In the genomic region with DNA sequence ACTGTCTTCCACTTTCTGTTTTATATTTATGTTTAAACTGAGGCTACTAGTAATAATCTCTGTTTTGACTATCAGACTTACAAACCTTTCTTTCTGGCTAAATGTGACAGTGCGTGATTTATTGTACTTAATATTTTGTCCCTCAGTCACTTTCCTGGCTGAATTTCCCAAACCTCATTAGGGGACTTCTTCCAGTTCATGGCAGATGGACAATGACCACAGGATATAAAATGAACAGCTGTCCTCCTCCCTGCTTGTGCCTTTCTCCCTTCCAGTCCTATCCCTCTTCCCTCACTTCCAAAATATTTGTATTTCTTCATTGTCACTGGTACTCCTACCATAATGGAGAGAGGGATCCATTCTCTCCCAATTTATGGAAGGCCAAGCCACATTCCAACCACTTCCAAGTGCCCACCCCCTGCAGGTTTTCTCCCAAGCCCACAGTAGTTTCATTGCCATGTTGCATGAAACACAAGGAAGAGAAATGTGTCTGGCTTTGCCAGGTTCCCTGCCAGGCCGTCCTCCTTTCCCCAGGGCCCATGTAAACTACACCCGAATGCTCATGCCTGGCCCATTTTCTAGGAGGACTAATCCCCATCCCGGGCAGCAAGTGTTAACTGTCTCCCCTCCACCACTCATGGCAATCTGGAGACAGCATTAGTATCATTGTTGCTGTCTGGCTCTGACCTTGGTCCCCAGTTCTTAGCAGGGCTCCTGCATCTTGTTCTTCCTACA, we compare ENCODE assay signal across 1 cellular context.
TF ChIP-seq lines count a peak whose summit lies in the region.

No MANE protein-coding gene starts in this region.

TF ChIP-seq in GM23338, 12 proteins besides CTCF, POLR2A, EP300 and RAD21 (continued from another document):
- TF ChIP-seq REST (IDR thresholded peaks at IDR 0.05; ENCODE audit: unreplicated experiment) (no peak), POLR2AphosphoS5 (IDR thresholded peaks at IDR 0.05; ENCODE audit: low read depth) (no peak), JUNB (IDR thresholded peaks at IDR 0.05; ENCODE audit: unreplicated experiment) (no peak), EZH2phosphoT487 (IDR thresholded peaks at IDR 0.05; ENCODE audit: unreplicated experiment) (no peak), EZH2 (IDR thresholded peaks at IDR 0.05; ENCODE audit: low read depth, unreplicated experiment) (no peak), ZNF331 (CRISPR knock-in tag; IDR thresholded peaks at IDR 0.05; ENCODE audit: low read depth) (no peak), ZNF114 (CRISPR knock-in tag; IDR thresholded peaks at IDR 0.05) (no peak), CREB1 (CRISPR knock-in tag; IDR thresholded peaks at IDR 0.05; ENCODE audit: low read depth) (no peak)
- TF ChIP-seq, protein P1, sequence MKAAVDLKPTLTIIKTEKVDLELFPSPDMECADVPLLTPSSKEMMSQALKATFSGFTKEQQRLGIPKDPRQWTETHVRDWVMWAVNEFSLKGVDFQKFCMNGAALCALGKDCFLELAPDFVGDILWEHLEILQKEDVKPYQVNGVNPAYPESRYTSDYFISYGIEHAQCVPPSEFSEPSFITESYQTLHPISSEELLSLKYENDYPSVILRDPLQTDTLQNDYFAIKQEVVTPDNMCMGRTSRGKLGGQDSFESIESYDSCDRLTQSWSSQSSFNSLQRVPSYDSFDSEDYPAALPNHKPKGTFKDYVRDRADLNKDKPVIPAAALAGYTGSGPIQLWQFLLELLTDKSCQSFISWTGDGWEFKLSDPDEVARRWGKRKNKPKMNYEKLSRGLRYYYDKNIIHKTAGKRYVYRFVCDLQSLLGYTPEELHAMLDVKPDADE (IDR thresholded peaks at IDR 0.05) = no peak
TF ChIP-seq in GM23338: peak in this region for 0.
